Comparison of ENCODE assay signal across 17 cellular contexts in genomic region chr1:183810756-183811155, GRCh38. TPM values are rescaled to one million over a fixed set of nuclear protein-coding genes. Genes with fewer than 3 reads are reported as not detected.
DNase-seq lines count a peak whose midpoint lies in the region; ATAC-seq, FAIRE-seq and TF ChIP-seq lines count a peak whose summit lies in the region.
"Had no signal": no experiment of that assay in that cellular context is flagged by ENCODE, and none has a peak within 500 bp of the region (broad histone marks: within the 10 kb centered on the region; RNA-seq: fewer than 3 reads in every experiment).

No MANE protein-coding gene starts in this region.

- H3K4me1 Mint-ChIP-seq in nephron = peaks cover 82% of the 10 kb centered on the region

- 85 to 98% (median 93%) methylated on average over 2 of the region's 2 CpGs for WGBS in small intestine, 3 donors

- peak overlapping the region; percentile 98 for H3K4me2 ChIP-seq in KMS-11

- H3K4me1 ChIP-seq in ACC112 (ENCODE audit: control insufficient read depth, insufficient read depth, low read length, unreplicated experiment) = peaks cover 72% of the 10 kb centered on the region
- H3K4me1 ChIP-seq in KMS-11 (ENCODE audit: low read depth, poor library complexity, severe bottlenecking) = peaks cover 91% of the 10 kb centered on the region
- H3K4me1 ChIP-seq in small intestine (ENCODE audit: control insufficient read depth in 2 of 2, insufficient read depth in 1 of 2, low read depth in 1 of 2, low read length in 1 of 2) = no peaks in the 10 kb centered on the region
- H3K4me1 ChIP-seq: SJCRH30 had no signal

- H3K9ac ChIP-seq in KMS-11 = no peak overlapping the region

- H3K9me3 ChIP-seq in small intestine (ENCODE audit: control insufficient read depth, low read depth) = no peaks in the 10 kb centered on the region
- H3K9me3 ChIP-seq: HAP-1, SJCRH30 had no signal

- H3K4me3 ChIP-seq in ACC112 (ENCODE audit: low read depth, low read length) (no peak overlapping the region), KMS-11 (IDR thresholded peaks at IDR 0.05; ENCODE audit: insufficient read depth, low read depth, low read length) (no peak overlapping the region), dorsolateral prefrontal cortex (peak overlapping the region in 12 of 59 donors; percentile 1 to 82 (median 14)), small intestine (ENCODE audit: low read depth in 1 of 2, low read length in 2 of 2) (no peak overlapping the region)
- H3K4me3 ChIP-seq: HAP-1, SJCRH30 had no signal

- no peak for DNase-seq in dorsolateral prefrontal cortex
- no peak for DNase-seq in small intestine
- no peak for DNase-seq in KG1 (lab: John Stamatoyannopoulos, UW)
- no peak for DNase-seq in HuH-7.5 (ENCODE audit: low spot score)
- DNase-seq: COR-L47, NCI-H1417, NCI-H2029 treated with DMSO at 0.1 percent for 48 hours, NCI-H748 treated with DMSO at 0.1 percent for 48 hours, SJCRH30 had no signal

- no peaks in the 10 kb centered on the region for H3K36me3 ChIP-seq in ACC112 (ENCODE audit: insufficient read depth, low read length)
- no peaks in the 10 kb centered on the region for H3K36me3 ChIP-seq in KMS-11 (ENCODE audit: insufficient read depth)
- no peaks in the 10 kb centered on the region for H3K36me3 ChIP-seq in small intestine (ENCODE audit: control insufficient read depth in 2 of 2, insufficient read depth in 2 of 2, low read length in 2 of 2)
- H3K36me3 ChIP-seq: HAP-1, SJCRH30 had no signal

- peak overlapping the region in 2 of 3 experiments; percentile 38 to 51 for H3K27ac Mint-ChIP-seq in nephron

- peaks cover 4% of the 10 kb centered on the region; the same call in 1 of the 2 replicates for H4K20me1 ChIP-seq in KMS-11 (ENCODE audit: insufficient read depth)

- H3K9me3 Mint-ChIP-seq in nephron = no peaks in the 10 kb centered on the region
- H3K9me3 Mint-ChIP-seq: CD14-positive monocyte had no signal

- intact Hi-C loops in dorsolateral prefrontal cortex (cut with DNase I) = no loop called here

- H2AFZ ChIP-seq in ACC112 (ENCODE audit: low read length, unreplicated experiment) (no peak overlapping the region), KMS-11 (ENCODE audit: low read depth) (no peak overlapping the region)

- no peak for FAIRE-seq in small intestine (lab: Jason Lieb, UNC)
- FAIRE-seq: A204.1 had no signal

- no peak for TF ChIP-seq CTCF in KMS-11 (conservative IDR thresholded peaks at IDR 0.05; ENCODE audit: low read depth, low read length)
- TF ChIP-seq CTCF in dorsolateral prefrontal cortex (IDR thresholded peaks at IDR 0.05 in 54 of 56, conservative IDR thresholded peaks at IDR 0.05 in 2 of 56; ENCODE audit: low read depth in 1 of 56, partially characterized antibody in 56 of 56) = no peak
- TF ChIP-seq CTCF in nephron (IDR thresholded peaks at IDR 0.05; ENCODE audit: unreplicated experiment in 3 of 3) = no peak

- H3K27ac ChIP-seq in ACC112 (ENCODE audit: low read depth, low read length) (0 out of 2 replicates have a peak overlapping the region, but pooled peaks have one; percentile 9), KMS-11 (peak overlapping the region; percentile 92; the same call in 1 of the 2 replicates), dorsolateral prefrontal cortex (peak overlapping the region in 46 of 59 donors; percentile 0 to 94 (median 50)), small intestine (ENCODE audit: low read depth in 1 of 2, low read length in 1 of 2) (no peak overlapping the region)
- H3K27ac ChIP-seq: RWPE1, SJCRH30 had no signal

- H3K4me3 Mint-ChIP-seq in nephron = peak overlapping the region in 2 of 3 experiments; percentile 22 to 46

- no peak for ATAC-seq in GM18502 (IDR thresholded peaks at IDR 0.05; ENCODE audit: poor library complexity, unreplicated experiment)

- no peaks in the 10 kb centered on the region for H3K27me3 ChIP-seq in ACC112 (ENCODE audit: insufficient read depth, low read length)
- no peaks in the 10 kb centered on the region for H3K27me3 ChIP-seq in KMS-11 (ENCODE audit: insufficient read depth, low read depth)
- H3K27me3 ChIP-seq in dorsolateral prefrontal cortex = no peaks in the 10 kb centered on the region
- H3K27me3 ChIP-seq in small intestine (ENCODE audit: control insufficient read depth in 2 of 2, insufficient read depth in 2 of 2, low read length in 2 of 2) = no peaks in the 10 kb centered on the region
- H3K27me3 ChIP-seq: SJCRH30 had no signal

- peaks cover 24% of the 10 kb centered on the region for H3K36me3 Mint-ChIP-seq in nephron (ENCODE audit: low read depth)

- peaks cover 81% of the 10 kb centered on the region for H3K79me2 ChIP-seq in ACC112 (ENCODE audit: control insufficient read depth, insufficient read depth, low read length, unreplicated experiment)
- H3K79me2 ChIP-seq in KMS-11 (ENCODE audit: insufficient read depth, low read depth) = peaks cover 100% of the 10 kb centered on the region

- H3K27me3 Mint-ChIP-seq in nephron (ENCODE audit: low read depth) = no peaks in the 10 kb centered on the region

RNA-seq across cellular contexts. Expression of gene RGL1, which starts 5.8 kb away (rescaled TPM):
- total RNA-seq in dorsolateral prefrontal cortex = 100 to 1,000 TPM in 1 of 120 experiments, 10 to 100 TPM in 119; 50.4 to 101 (median 62.6) TPM
- polyA plus RNA-seq in small intestine = 1 to 10 TPM; 4.2 to 8.4 (median 7.6) TPM

Comparison
In these comparisons a context has a peak if more than half of its experiments do, and no peak if none do; other contexts are left out.
1. H3K27ac ChIP-seq: peak in ACC112 (single experiment), KMS-11 (single experiment) and dorsolateral prefrontal cortex (46 of 59); none in small intestine (0 of 2).